In the genomic region with DNA sequence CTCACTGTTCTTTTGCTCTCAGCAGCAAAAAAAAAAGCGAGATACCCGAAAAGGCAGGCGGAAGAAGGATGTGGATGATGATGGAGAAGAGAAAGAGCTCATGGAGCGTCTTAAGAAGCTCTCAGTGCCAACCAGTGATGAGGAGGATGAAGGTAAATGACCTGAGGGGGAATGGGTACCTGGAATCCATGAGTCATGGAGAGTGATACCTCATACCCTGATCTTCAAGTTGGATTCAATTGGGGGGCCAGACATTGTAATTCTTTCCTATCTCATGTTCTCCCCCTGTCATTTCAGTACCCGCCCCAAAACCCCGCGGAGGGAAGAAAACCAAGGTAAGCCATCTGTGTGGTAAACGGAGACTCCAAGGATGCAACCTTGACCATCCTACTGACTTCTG, we compare ENCODE assay signal across 1 cellular context.
TF ChIP-seq lines count a peak whose summit lies in the region.

No MANE protein-coding gene starts in this region.

TF ChIP-seq in SK-N-SH treated with all-trans-retinoic acid at 6 μM for 48 hours, 23 proteins besides CTCF, POLR2A, EP300 and RAD21:
- TF ChIP-seq ISL1 (CRISPR knock-in tag; IDR thresholded peaks at IDR 0.05) (no peak), OSR1 (CRISPR knock-in tag; IDR thresholded peaks at IDR 0.05) (no peak), ZNF70 (CRISPR knock-in tag; IDR thresholded peaks at IDR 0.05) (no peak), ZNF565 (CRISPR knock-in tag; conservative IDR thresholded peaks at IDR 0.05; ENCODE audit: low read depth) (no peak), ZFP30 (CRISPR knock-in tag; IDR thresholded peaks at IDR 0.05) (no peak), ESRRG (CRISPR knock-in tag; IDR thresholded peaks at IDR 0.05) (no peak), RARB (CRISPR knock-in tag; IDR thresholded peaks at IDR 0.05) (no peak), ZNF8 (CRISPR knock-in tag; IDR thresholded peaks at IDR 0.05) (no peak), ZC3H10 (CRISPR knock-in tag; IDR thresholded peaks at IDR 0.05) (no peak), GLIS3 (CRISPR knock-in tag; IDR thresholded peaks at IDR 0.05) (no peak), ZFP3 (CRISPR knock-in tag; IDR thresholded peaks at IDR 0.05) (no peak), SNAI2 (CRISPR knock-in tag; IDR thresholded peaks at IDR 0.05) (no peak), CSDC2 (CRISPR knock-in tag; IDR thresholded peaks at IDR 0.05) (no peak)
- TF ChIP-seq, protein P1, sequence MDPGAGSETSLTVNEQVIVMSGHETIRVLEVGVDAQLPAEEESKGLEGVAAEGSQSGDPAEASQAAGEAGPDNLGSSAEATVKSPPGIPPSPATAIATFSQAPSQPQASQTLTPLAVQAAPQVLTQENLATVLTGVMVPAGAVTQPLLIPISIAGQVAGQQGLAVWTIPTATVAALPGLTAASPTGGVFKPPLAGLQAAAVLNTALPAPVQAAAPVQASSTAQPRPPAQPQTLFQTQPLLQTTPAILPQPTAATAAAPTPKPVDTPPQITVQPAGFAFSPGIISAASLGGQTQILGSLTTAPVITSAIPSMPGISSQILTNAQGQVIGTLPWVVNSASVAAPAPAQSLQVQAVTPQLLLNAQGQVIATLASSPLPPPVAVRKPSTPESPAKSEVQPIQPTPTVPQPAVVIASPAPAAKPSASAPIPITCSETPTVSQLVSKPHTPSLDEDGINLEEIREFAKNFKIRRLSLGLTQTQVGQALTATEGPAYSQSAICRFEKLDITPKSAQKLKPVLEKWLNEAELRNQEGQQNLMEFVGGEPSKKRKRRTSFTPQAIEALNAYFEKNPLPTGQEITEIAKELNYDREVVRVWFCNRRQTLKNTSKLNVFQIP (CRISPR knock-in tag; IDR thresholded peaks at IDR 0.05; ENCODE audit: borderline replicate concordance, low read depth), result no peak
- TF ChIP-seq, protein P2, sequence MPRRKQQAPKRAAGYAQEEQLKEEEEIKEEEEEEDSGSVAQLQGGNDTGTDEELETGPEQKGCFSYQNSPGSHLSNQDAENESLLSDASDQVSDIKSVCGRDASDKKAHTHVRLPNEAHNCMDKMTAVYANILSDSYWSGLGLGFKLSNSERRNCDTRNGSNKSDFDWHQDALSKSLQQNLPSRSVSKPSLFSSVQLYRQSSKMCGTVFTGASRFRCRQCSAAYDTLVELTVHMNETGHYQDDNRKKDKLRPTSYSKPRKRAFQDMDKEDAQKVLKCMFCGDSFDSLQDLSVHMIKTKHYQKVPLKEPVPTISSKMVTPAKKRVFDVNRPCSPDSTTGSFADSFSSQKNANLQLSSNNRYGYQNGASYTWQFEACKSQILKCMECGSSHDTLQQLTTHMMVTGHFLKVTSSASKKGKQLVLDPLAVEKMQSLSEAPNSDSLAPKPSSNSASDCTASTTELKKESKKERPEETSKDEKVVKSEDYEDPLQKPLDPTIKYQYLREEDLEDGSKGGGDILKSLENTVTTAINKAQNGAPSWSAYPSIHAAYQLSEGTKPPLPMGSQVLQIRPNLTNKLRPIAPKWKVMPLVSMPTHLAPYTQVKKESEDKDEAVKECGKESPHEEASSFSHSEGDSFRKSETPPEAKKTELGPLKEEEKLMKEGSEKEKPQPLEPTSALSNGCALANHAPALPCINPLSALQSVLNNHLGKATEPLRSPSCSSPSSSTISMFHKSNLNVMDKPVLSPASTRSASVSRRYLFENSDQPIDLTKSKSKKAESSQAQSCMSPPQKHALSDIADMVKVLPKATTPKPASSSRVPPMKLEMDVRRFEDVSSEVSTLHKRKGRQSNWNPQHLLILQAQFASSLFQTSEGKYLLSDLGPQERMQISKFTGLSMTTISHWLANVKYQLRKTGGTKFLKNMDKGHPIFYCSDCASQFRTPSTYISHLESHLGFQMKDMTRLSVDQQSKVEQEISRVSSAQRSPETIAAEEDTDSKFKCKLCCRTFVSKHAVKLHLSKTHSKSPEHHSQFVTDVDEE (CRISPR knock-in tag; IDR thresholded peaks at IDR 0.05), result no peak
- TF ChIP-seq, protein P3, sequence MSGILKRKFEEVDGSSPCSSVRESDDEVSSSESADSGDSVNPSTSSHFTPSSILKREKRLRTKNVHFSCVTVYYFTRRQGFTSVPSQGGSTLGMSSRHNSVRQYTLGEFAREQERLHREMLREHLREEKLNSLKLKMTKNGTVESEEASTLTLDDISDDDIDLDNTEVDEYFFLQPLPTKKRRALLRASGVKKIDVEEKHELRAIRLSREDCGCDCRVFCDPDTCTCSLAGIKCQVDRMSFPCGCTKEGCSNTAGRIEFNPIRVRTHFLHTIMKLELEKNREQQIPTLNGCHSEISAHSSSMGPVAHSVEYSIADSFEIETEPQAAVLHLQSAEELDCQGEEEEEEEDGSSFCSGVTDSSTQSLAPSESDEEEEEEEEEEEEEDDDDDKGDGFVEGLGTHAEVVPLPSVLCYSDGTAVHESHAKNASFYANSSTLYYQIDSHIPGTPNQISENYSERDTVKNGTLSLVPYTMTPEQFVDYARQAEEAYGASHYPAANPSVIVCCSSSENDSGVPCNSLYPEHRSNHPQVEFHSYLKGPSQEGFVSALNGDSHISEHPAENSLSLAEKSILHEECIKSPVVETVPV (CRISPR knock-in tag; IDR thresholded peaks at IDR 0.05), result no peak
- TF ChIP-seq, protein P4, sequence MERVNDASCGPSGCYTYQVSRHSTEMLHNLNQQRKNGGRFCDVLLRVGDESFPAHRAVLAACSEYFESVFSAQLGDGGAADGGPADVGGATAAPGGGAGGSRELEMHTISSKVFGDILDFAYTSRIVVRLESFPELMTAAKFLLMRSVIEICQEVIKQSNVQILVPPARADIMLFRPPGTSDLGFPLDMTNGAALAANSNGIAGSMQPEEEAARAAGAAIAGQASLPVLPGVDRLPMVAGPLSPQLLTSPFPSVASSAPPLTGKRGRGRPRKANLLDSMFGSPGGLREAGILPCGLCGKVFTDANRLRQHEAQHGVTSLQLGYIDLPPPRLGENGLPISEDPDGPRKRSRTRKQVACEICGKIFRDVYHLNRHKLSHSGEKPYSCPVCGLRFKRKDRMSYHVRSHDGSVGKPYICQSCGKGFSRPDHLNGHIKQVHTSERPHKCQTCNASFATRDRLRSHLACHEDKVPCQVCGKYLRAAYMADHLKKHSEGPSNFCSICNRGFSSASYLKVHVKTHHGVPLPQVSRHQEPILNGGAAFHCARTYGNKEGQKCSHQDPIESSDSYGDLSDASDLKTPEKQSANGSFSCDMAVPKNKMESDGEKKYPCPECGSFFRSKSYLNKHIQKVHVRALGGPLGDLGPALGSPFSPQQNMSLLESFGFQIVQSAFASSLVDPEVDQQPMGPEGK (CRISPR knock-in tag; IDR thresholded peaks at IDR 0.05; ENCODE audit: borderline replicate concordance), result no peak
